Comparison of ENCODE assay signal across 18 cellular contexts in the genomic region with DNA sequence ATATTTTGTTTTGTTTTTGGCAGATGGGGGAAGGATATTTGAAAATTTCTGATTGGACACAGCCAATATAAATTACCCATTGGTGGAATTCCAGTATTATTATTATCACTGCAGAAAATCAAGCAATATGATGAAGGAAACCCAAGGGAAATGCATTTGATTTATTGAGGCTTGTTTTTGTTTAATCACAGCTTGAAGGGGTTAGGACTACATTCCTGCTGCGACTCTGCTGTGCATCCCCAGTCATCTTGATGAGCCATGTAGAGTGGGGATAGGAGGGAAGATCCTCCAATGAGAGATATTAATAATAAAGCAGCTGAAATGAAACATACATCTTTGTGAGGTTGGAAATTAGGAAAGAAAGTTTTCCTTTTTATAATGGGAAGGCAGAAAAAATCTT.
"Had no signal": no experiment of that assay in that cellular context is flagged by ENCODE, and none has a peak within 500 bp of the region (broad histone marks: within the 10 kb centered on the region; RNA-seq: fewer than 3 reads in every experiment).

No MANE protein-coding gene starts in this region.

- FAIRE-seq: HepG2, RCC 7860 had no signal

- ATAC-seq: HepG2, SK-N-SH treated with all-trans-retinoic acid at 6 μM for 48 hours had no signal

- DNase-seq: IMR-90, Karpas-422, KG1, MM.1S, NCI-H1092 treated with DMSO at 0.1 percent for 48 hours, NCI-H1436 treated with DMSO at 0.1 percent for 48 hours, NCI-H187 treated with DMSO at 0.1 percent for 48 hours, NCI-H2029 treated with DMSO at 0.1 percent for 48 hours, NCI-H226, NCI-H510A, NCI-H524 treated with DMSO at 0.1 percent for 48 hours, NCI-H774, RPMI8226, SHP77, T-helper 1 cell had no signal
